In the genomic region with DNA sequence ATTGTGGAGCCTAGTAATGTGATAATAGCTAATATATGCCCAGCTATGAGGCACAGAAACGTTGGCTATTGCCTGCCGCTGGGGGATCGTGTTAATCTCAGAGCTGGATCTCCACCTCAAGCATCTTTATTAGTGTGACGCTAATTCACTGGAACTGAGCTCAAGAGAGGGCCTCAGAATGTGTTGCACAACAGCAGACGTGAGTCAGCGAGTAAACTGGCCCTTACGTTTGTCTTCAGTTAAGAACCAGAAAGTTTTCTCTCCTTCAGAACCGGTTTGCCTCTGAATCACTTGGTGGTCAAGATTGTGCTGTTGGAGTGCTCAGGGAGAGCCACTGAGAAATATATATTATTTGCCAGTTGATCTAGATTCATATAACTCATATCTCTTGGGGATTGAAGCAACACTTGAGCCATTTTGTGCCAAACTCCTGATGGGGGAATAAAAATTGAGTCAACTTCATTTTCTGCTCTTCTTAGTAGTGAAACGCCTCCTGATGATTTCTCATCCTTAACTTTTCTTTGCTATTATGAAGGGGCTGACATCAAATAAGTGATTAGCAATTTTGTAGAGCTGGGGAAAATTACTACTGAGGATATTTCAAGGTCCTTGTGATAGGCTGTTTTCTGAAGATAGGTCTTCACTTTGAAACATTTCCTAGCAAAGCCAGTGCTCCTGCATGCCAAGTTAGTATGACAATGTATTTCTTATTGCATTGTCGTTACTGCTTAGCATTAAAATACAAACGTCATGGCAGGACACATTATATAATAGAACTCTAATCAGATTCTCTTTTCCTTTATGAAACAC, we compare ENCODE assay signal across 8 cellular contexts.
DNase-seq lines count a peak whose midpoint lies in the region; ATAC-seq and FAIRE-seq lines count a peak whose summit lies in the region.
"Had no signal": no experiment of that assay in that cellular context is flagged by ENCODE, and none has a peak within 500 bp of the region (broad histone marks: within the 10 kb centered on the region; RNA-seq: fewer than 3 reads in every experiment).

No MANE protein-coding gene starts in this region.

- peak; percentile 79 for FAIRE-seq in urothelium cell line (lab: Jason Lieb, UNC)
- FAIRE-seq: endometrium had no signal

- DNase-seq in HuH-7 (ENCODE audit: low spot score): peak; percentile 59
- peak; percentile 95 for DNase-seq in astrocyte of the hippocampus (ENCODE audit: low read depth, low spot score)
- peak; percentile 82 for DNase-seq in kidney tubule cell (ENCODE audit: low spot score)
- peak; percentile 72 for DNase-seq in urothelium cell line (ENCODE audit: low spot score)
- no peak for DNase-seq in DMS114 treated with DMSO at 0.1 percent for 48 hours (lab: John Stamatoyannopoulos, UW; ENCODE audit: unreplicated experiment)
- DNase-seq in activated CD4-positive, alpha-beta T cell treated with anti-CD3 and anti-CD28 coated beads for 48 hours: no peak

- ATAC-seq in GM19397 (IDR thresholded peaks at IDR 0.05; ENCODE audit: unreplicated experiment): no peak

Comparison
In these comparisons a context has a peak if more than half of its experiments do, and no peak if none do; other contexts are left out.
1. DNase-seq: peak in HuH-7 (single experiment), astrocyte of the hippocampus (single experiment), kidney tubule cell (single experiment) and urothelium cell line (single experiment); none in DMS114 treated with DMSO at 0.1 percent for 48 hours (single experiment) and activated CD4-positive, alpha-beta T cell treated with anti-CD3 and anti-CD28 coated beads for 48 hours (single experiment).